Comparison of ENCODE assay signal across 8 cellular contexts in the genomic region with DNA sequence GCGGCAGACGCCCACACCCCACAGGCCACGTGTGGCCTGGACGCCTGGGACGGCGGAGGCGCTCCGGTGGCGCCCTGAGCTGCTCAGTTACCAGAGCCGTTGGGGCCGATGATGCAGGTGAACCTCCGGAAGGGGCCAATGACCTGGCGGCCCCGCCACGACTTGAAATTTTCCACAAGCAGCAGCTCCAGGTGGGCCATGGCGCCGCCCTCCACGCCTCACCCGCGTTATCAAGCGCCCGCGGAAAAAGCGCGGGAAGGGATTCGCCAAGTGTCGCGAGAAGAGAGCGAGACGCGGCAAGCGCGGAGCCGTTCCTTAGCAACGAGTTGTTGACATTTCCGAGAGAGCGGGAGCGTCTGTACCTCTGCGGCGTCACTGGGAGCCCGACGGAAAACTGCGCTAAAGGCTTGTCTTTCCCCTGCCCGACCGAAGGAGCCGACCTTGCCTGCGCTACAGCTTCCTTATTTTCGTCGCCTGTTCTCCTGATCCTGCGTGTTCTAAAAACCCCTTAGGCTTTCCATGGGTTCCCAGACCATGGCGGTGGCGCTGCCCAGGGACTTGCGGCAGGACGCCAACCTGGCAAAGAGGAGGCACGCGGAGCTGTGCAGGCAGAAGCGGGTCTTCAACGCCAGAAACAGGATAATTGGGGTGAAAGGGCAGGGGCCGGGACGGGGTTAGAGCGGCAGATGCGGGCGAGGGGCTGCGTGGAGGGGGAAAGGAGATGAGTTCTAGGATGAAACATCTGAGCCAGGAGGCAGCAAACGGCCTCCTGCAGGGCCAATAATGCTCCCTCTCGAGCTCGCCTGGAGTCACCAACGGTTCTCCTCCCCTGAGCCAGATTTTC. TPM values are rescaled to one million over a fixed set of nuclear protein-coding genes. Genes with fewer than 3 reads are reported as not detected.
DNase-seq lines count a peak whose midpoint lies in the region; ATAC-seq and FAIRE-seq lines count a peak whose summit lies in the region.

A gene with protein sequence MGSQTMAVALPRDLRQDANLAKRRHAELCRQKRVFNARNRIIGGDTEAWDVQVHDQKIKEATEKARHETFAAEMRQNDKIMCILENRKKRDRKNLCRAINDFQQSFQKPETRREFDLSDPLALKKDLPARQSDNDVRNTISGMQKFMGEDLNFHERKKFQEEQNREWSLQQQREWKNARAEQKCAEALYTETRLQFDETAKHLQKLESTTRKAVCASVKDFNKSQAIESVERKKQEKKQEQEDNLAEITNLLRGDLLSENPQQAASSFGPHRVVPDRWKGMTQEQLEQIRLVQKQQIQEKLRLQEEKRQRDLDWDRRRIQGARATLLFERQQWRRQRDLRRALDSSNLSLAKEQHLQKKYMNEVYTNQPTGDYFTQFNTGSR (plus strand): TSS at position 326 of the 844 bp plus-strand sequence. CDS start 194 bp downstream, at position 520.
A gene with protein sequence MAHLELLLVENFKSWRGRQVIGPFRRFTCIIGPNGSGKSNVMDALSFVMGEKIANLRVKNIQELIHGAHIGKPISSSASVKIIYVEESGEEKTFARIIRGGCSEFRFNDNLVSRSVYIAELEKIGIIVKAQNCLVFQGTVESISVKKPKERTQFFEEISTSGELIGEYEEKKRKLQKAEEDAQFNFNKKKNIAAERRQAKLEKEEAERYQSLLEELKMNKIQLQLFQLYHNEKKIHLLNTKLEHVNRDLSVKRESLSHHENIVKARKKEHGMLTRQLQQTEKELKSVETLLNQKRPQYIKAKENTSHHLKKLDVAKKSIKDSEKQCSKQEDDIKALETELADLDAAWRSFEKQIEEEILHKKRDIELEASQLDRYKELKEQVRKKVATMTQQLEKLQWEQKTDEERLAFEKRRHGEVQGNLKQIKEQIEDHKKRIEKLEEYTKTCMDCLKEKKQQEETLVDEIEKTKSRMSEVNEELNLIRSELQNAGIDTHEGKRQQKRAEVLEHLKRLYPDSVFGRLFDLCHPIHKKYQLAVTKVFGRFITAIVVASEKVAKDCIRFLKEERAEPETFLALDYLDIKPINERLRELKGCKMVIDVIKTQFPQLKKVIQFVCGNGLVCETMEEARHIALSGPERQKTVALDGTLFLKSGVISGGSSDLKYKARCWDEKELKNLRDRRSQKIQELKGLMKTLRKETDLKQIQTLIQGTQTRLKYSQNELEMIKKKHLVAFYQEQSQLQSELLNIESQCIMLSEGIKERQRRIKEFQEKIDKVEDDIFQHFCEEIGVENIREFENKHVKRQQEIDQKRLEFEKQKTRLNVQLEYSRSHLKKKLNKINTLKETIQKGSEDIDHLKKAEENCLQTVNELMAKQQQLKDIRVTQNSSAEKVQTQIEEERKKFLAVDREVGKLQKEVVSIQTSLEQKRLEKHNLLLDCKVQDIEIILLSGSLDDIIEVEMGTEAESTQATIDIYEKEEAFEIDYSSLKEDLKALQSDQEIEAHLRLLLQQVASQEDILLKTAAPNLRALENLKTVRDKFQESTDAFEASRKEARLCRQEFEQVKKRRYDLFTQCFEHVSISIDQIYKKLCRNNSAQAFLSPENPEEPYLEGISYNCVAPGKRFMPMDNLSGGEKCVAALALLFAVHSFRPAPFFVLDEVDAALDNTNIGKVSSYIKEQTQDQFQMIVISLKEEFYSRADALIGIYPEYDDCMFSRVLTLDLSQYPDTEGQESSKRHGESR (minus strand): TSS at position 232 of the 844 bp plus-strand sequence. CDS start 32 bp downstream, at position 200.

- H3K9ac ChIP-seq in neuronal stem cell (ENCODE audit: low read depth, low read length, poor library complexity), result peak within 1 kb of the TSS; percentile 87

- peaks cover 14% of the 10 kb centered on the region for H3K4me1 ChIP-seq in CD4-positive, CD25-positive, alpha-beta regulatory T cell (ENCODE audit: control insufficient read depth, insufficient read depth, low read length, poor library complexity, severe bottlenecking)
- H3K4me1 ChIP-seq in neuronal stem cell (ENCODE audit: control insufficient read depth in 2 of 2, insufficient read depth in 1 of 2, low read depth in 1 of 2, low read length in 2 of 2) (peaks cover 0 to 5% of the 10 kb centered on the region in 2 donors), SJCRH30 (no peaks in the 10 kb centered on the region)

- peak within 1 kb of the TSS; percentile 3 for H4K91ac ChIP-seq in neuronal stem cell (ENCODE audit: low read depth, low read length, poor library complexity)

- H3K27me3 Mint-ChIP-seq in CD4-positive, CD25-positive, alpha-beta regulatory T cell, result peaks cover 7% of the 10 kb centered on the region
- peaks cover 5% of the 10 kb centered on the region for H3K27me3 Mint-ChIP-seq in stimulated activated naive CD8-positive, alpha-beta T cell treated with anti-CD3 and anti-CD28 coated beads, Interleukin-15, Interleukin-2, amounts not matched to agents 100 ng/mL and 50 ng/mL, for 24 hours

- peak within 1 kb of the TSS; percentile 39 for H2BK5ac ChIP-seq in neuronal stem cell (ENCODE audit: low read length)

- H3K27ac ChIP-seq in CD4-positive, CD25-positive, alpha-beta regulatory T cell (ENCODE audit: insufficient read depth, low read length, poor library complexity, severe bottlenecking), result peak within 1 kb of the TSS; percentile 51
- H3K27ac ChIP-seq in neuronal stem cell (replicated peaks; ENCODE audit: low read length) (no peak within 1 kb of the TSS), SJCRH30 (no peak within 1 kb of the TSS)

- WGBS in neuronal stem cell (ENCODE audit: extremely low coverage in 2 of 2, insufficient read length in 2 of 2, insufficient replicate concordance in 1 of 2), 2 donors, result no CpG with 5 or more reads among the region's 68 CpGs

- H2BK15ac ChIP-seq in neuronal stem cell (ENCODE audit: low read length), result peak within 1 kb of the TSS; percentile 91

- H3K36me3 Mint-ChIP-seq in CD4-positive, CD25-positive, alpha-beta regulatory T cell, result no peaks in the 10 kb centered on the region
- no peaks in the 10 kb centered on the region for H3K36me3 Mint-ChIP-seq in stimulated activated naive CD8-positive, alpha-beta T cell treated with anti-CD3 and anti-CD28 coated beads, Interleukin-15, Interleukin-2, amounts not matched to agents 100 ng/mL and 50 ng/mL, for 24 hours (ENCODE audit: low read depth)

- peak within 1 kb of the TSS; percentile 76 to 93 (median 86) for H3K4me3 Mint-ChIP-seq in CD4-positive, CD25-positive, alpha-beta regulatory T cell
- peak within 1 kb of the TSS; percentile 85 for H3K4me3 Mint-ChIP-seq in stimulated activated naive CD8-positive, alpha-beta T cell treated with anti-CD3 and anti-CD28 coated beads, Interleukin-15, Interleukin-2, amounts not matched to agents 100 ng/mL and 50 ng/mL, for 24 hours

- H4K8ac ChIP-seq in neuronal stem cell (ENCODE audit: low read depth, low read length), result no peak within 1 kb of the TSS

- peak; percentile 80 to 83 for ATAC-seq in CD4-positive, CD25-positive, alpha-beta regulatory T cell (ENCODE audit: low read depth in 2 of 2)

- H2BK12ac ChIP-seq in neuronal stem cell (ENCODE audit: low read length), result peak within 1 kb of the TSS; percentile 18

- H3K27ac Mint-ChIP-seq in CD4-positive, CD25-positive, alpha-beta regulatory T cell, result peak within 1 kb of the TSS in 2 of 3 donors; percentile 24 to 95
- H3K27ac Mint-ChIP-seq in stimulated activated naive CD8-positive, alpha-beta T cell treated with anti-CD3 and anti-CD28 coated beads, Interleukin-15, Interleukin-2, amounts not matched to agents 100 ng/mL and 50 ng/mL, for 24 hours, result peak within 1 kb of the TSS; percentile 82

- H3K27me3 ChIP-seq in CD4-positive, CD25-positive, alpha-beta regulatory T cell (ENCODE audit: control insufficient read depth, insufficient read depth, low read length), result no peaks in the 10 kb centered on the region
- H3K27me3 ChIP-seq in neuronal stem cell (ENCODE audit: control insufficient read depth in 3 of 3, insufficient read depth in 3 of 3, low read depth in 1 of 3, low read length in 3 of 3), result peaks cover 0 to 27% (median 15%) of the 10 kb centered on the region in 3 experiments
- H3K27me3 ChIP-seq in SJCRH30, result no peaks in the 10 kb centered on the region

- FAIRE-seq in frontal cortex (lab: Jason Lieb, UNC), result no peak

- peak within 1 kb of the TSS; percentile 30 for H2BK120ac ChIP-seq in neuronal stem cell (ENCODE audit: low read depth, low read length)

- H3K9me3 Mint-ChIP-seq in CD4-positive, CD25-positive, alpha-beta regulatory T cell, result peaks cover 0 to 2% (median 0%) of the 10 kb centered on the region in 7 donors
- H3K9me3 Mint-ChIP-seq in stimulated activated naive CD8-positive, alpha-beta T cell treated with anti-CD3 and anti-CD28 coated beads, Interleukin-15, Interleukin-2, amounts not matched to agents 100 ng/mL and 50 ng/mL, for 24 hours, result no peaks in the 10 kb centered on the region

- no peak within 1 kb of the TSS for H3K14ac ChIP-seq in neuronal stem cell (ENCODE audit: low read length)

- peak within 1 kb of the TSS; percentile 60 for H3K4me2 ChIP-seq in neuronal stem cell (ENCODE audit: insufficient read depth, low read length, poor library complexity, severe bottlenecking)

- no peaks in the 10 kb centered on the region for H3K36me3 ChIP-seq in CD4-positive, CD25-positive, alpha-beta regulatory T cell (ENCODE audit: control insufficient read depth, insufficient read depth, low read length)
- no peaks in the 10 kb centered on the region for H3K36me3 ChIP-seq in neuronal stem cell (replicated peaks in 1 of 2; ENCODE audit: control insufficient read depth in 2 of 2, insufficient read depth in 2 of 2, low read length in 2 of 2)
- no peaks in the 10 kb centered on the region for H3K36me3 ChIP-seq in SJCRH30

- H3K18ac ChIP-seq in neuronal stem cell (ENCODE audit: low read length), result peak within 1 kb of the TSS; percentile 96

- peak within 1 kb of the TSS; percentile 62 for H3K4me3 ChIP-seq in CD4-positive, CD25-positive, alpha-beta regulatory T cell (ENCODE audit: low read depth, low read length)
- H3K4me3 ChIP-seq in neuronal stem cell (ENCODE audit: low read length in 2 of 2), result peak within 1 kb of the TSS; percentile 22 to 74
- no peak within 1 kb of the TSS for H3K4me3 ChIP-seq in SJCRH30

- no peaks in the 10 kb centered on the region for H3K9me3 ChIP-seq in CD4-positive, CD25-positive, alpha-beta regulatory T cell (ENCODE audit: control insufficient read depth in 2 of 2, low read length in 2 of 2)
- H3K9me3 ChIP-seq in neuronal stem cell (replicated peaks in 1 of 2; ENCODE audit: control insufficient read depth in 2 of 2, insufficient read depth in 1 of 2, low read depth in 1 of 2, low read length in 2 of 2) (peaks cover 6 to 7% of the 10 kb centered on the region in 2 donors), SJCRH30 (replicated peaks) (no peaks in the 10 kb centered on the region)

- no peak within 1 kb of the TSS for H3K23ac ChIP-seq in neuronal stem cell (ENCODE audit: low read depth, low read length, poor library complexity)

- H2AK5ac ChIP-seq in neuronal stem cell (ENCODE audit: low read depth, low read length), result peak within 1 kb of the TSS; percentile 96

- peak; percentile 69 to 89 (median 72) for DNase-seq in CD4-positive, CD25-positive, alpha-beta regulatory T cell
- DNase-seq in HS-5 (ENCODE audit: low read depth), result peak; percentile 83
- DNase-seq in RPMI7951 (ENCODE audit: low read depth), result peak; percentile 90
- DNase-seq in activated gamma-delta T cell treated with Interleukin-2 at 50 U/mL for 16 hours, result peak; percentile 60
- peak; percentile 59 to 93 for DNase-seq in frontal cortex (ENCODE audit: low spot score in 2 of 2)
- peak; percentile 64 for DNase-seq in neuronal stem cell (ENCODE audit: low spot score)
- no peak for DNase-seq in SJCRH30

- peaks cover 0 to 14% (median 6%) of the 10 kb centered on the region in 4 donors for H3K4me1 Mint-ChIP-seq in CD4-positive, CD25-positive, alpha-beta regulatory T cell
- H3K4me1 Mint-ChIP-seq in stimulated activated naive CD8-positive, alpha-beta T cell treated with anti-CD3 and anti-CD28 coated beads, Interleukin-15, Interleukin-2, amounts not matched to agents 100 ng/mL and 50 ng/mL, for 24 hours (ENCODE audit: low read depth), result peaks cover 20% of the 10 kb centered on the region

- H2AFZ ChIP-seq in neuronal stem cell (ENCODE audit: low read length), result peak within 1 kb of the TSS; percentile 84

- no peaks in the 10 kb centered on the region for H3K79me1 ChIP-seq in neuronal stem cell (ENCODE audit: low read depth, low read length)

- H3K4ac ChIP-seq in neuronal stem cell (ENCODE audit: low read length), result peak within 1 kb of the TSS; percentile 87

RNA-seq across cellular contexts. Expression of the first gene that starts in this region (rescaled TPM):
- 0.67 TPM for total RNA-seq in CD4-positive, CD25-positive, alpha-beta regulatory T cell
- under 1 TPM in 1 of 4 donors, not detected in 3; 0.15 TPM for polyA plus RNA-seq in CD4-positive, CD25-positive, alpha-beta regulatory T cell
- 3.7 and 5.5 TPM in 2 replicates for total RNA-seq in RPMI7951 (2014; rRNA removed; shearing (Covaris generic))
- 0.41 TPM for total RNA-seq in frontal cortex
- polyA plus RNA-seq in neuronal stem cell (2013, experiment 1 of 2), result 1.2 TPM
- 1.5 TPM for polyA plus RNA-seq in neuronal stem cell (2013, experiment 2 of 2)
- not detected in 2 replicates for total RNA-seq in SJCRH30 (2014; rRNA removed; shearing (Covaris generic))

RNA-seq across cellular contexts. Expression of the second gene that starts in this region (rescaled TPM):
- not detected for total RNA-seq in CD4-positive, CD25-positive, alpha-beta regulatory T cell
- not detected for polyA plus RNA-seq in CD4-positive, CD25-positive, alpha-beta regulatory T cell
- total RNA-seq in RPMI7951 (2014; rRNA removed; shearing (Covaris generic)), result 0.12 and 0.59 TPM in 2 replicates
- not detected for total RNA-seq in frontal cortex
- 0.04 TPM for polyA plus RNA-seq in neuronal stem cell (2013, experiment 1 of 2)
- 0.06 TPM for polyA plus RNA-seq in neuronal stem cell (2013, experiment 2 of 2)
- not detected in 2 replicates for total RNA-seq in SJCRH30 (2014; rRNA removed; shearing (Covaris generic))

Comparison
In these comparisons a context has a peak if more than half of its experiments do, and no peak if none do; other contexts are left out.
1. Peak in DNase-seq, ATAC-seq, H3K4me3 ChIP-seq and H3K27ac ChIP-seq in CD4-positive, CD25-positive, alpha-beta regulatory T cell; RNA of the genes that start here not detected or under 1 TPM.
2. Peak in DNase-seq in frontal cortex; RNA of the genes that start here not detected or under 1 TPM.
3. DNase-seq: peak in HS-5 (single experiment), RPMI7951 (single experiment), activated gamma-delta T cell treated with Interleukin-2 at 50 U/mL for 16 hours (single experiment) and neuronal stem cell (single experiment); none in SJCRH30 (0 of 2).